In the genomic region with DNA sequence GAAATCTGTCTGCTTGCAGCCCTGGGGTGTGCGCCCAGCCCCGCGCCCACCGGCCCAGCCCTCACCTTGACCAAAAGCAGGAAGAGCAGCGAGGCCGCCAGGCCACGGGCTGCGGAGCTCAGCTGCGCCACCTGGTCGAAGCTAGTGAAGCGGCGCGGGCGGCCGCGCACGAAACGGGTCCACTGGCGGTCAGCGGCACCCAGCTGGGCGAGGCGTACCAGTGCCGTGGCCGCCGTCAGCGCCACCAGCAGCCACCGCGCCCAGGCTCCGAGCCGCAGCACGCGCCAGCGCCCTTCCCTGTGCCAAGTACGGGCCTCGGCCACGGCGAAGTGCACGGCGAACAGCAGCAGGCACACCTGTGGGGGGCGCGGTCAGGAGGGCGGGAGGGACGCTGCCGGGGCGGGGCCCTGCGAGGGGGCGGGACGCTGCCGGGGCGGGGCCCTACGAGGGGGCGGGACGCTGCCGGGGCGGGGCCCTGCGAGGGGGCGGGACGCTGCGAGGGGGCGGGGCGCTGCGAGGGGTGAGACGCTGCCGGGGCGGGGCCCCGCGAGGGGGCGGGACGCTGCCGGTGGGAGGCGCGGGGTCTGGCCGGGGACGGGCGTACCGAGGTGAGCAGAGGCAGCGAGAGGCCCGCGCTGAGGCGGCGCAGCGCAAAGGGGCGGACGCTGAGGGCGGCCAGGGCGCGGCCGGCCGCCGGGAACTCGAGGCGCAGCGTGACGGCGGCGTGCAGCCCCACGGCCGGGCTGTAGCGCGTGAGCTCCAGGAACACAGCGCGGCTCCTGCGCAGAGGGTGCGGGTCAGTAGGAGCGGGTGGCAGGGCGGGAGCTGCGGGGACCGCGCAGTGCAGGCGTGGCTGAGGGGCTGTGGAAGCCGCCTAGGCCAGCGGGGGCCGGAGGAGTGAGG, we compare ENCODE assay signal across 10 cellular contexts. TPM values are rescaled to one million over a fixed set of nuclear protein-coding genes. Genes with fewer than 3 reads are reported as not detected.
DNase-seq lines count a peak whose midpoint lies in the region; ATAC-seq and TF ChIP-seq lines count a peak whose summit lies in the region.
"Had no signal": no experiment of that assay in that cellular context is flagged by ENCODE, and none has a peak within 500 bp of the region (broad histone marks: within the 10 kb centered on the region; RNA-seq: fewer than 3 reads in every experiment).

No MANE protein-coding gene starts in this region.

- no peaks in the 10 kb centered on the region for H3K9me3 Mint-ChIP-seq in mesothelial cell of epicardium

- peak; percentile 44 for TF ChIP-seq CTCF in epithelial cell of proximal tubule (conservative IDR thresholded peaks at IDR 0.05; ENCODE audit: low read depth, low read length)
- no peak for TF ChIP-seq CTCF in mesothelial cell of epicardium (IDR thresholded peaks at IDR 0.05; ENCODE audit: unreplicated experiment)

- peak overlapping the region; percentile 43 for H3K4me3 Mint-ChIP-seq in mesothelial cell of epicardium

- H3K4me3 ChIP-seq in epithelial cell of proximal tubule (ENCODE audit: low read depth, low read length), result peak overlapping the region; percentile 36

- ATAC-seq in GM19023 (IDR thresholded peaks at IDR 0.05; ENCODE audit: unreplicated experiment) (no peak), GM19328 (IDR thresholded peaks at IDR 0.05; ENCODE audit: unreplicated experiment) (no peak), GM21360 (IDR thresholded peaks at IDR 0.05; ENCODE audit: unreplicated experiment) (no peak)

- DNase-seq in AG20443 (ENCODE audit: low spot score), result peak; percentile 85
- peak; percentile 79 for DNase-seq in NCI-H2196 (lab: John Stamatoyannopoulos, UW; ENCODE audit: unreplicated experiment)
- DNase-seq in epithelial cell of proximal tubule (ENCODE audit: low read depth), result no peak
- peak; percentile 87 to 90 for DNase-seq in mesothelial cell of epicardium (ENCODE audit: low spot score in 2 of 2, unreplicated experiment in 2 of 2)
- no peak for DNase-seq in MV-4-11 (lab: John Stamatoyannopoulos, UW)
- DNase-seq: GF-D8, NCI-H446 had no signal

- H3K27ac Mint-ChIP-seq in mesothelial cell of epicardium, result peak overlapping the region; percentile 39

- H3K4me1 Mint-ChIP-seq in mesothelial cell of epicardium, result no peaks in the 10 kb centered on the region

- no peaks in the 10 kb centered on the region for H3K27me3 Mint-ChIP-seq in mesothelial cell of epicardium (ENCODE audit: low read depth)

- peaks cover 14% of the 10 kb centered on the region for H3K36me3 Mint-ChIP-seq in mesothelial cell of epicardium

RNA-seq across cellular contexts. Expression of a gene that starts 43.3 kb away (rescaled TPM):
- total RNA-seq in epithelial cell of proximal tubule, result 30.7 and 64.1 TPM in 2 replicates
- 242 to 250 TPM (median 243 TPM) in 3 replicates for total RNA-seq in mesothelial cell of epicardium

RNA-seq across cellular contexts. Expression of a gene that starts 43.4 kb away (rescaled TPM):
- total RNA-seq in epithelial cell of proximal tubule, result 61.2 and 62.8 TPM in 2 replicates
- total RNA-seq in mesothelial cell of epicardium, result 27.6 to 31.1 TPM (median 29.7 TPM) in 3 replicates

RNA-seq across cellular contexts. Expression of a gene that starts 44.6 kb away (rescaled TPM):
- total RNA-seq in epithelial cell of proximal tubule (50.6 and 80.2 TPM in 2 replicates), mesothelial cell of epicardium (173 to 183 TPM (median 175 TPM) in 3 replicates)

RNA-seq across cellular contexts. Expression of a gene that starts 57.4 kb away (rescaled TPM):
- total RNA-seq in epithelial cell of proximal tubule (2.3 and 11.6 TPM in 2 replicates), mesothelial cell of epicardium (1.1 to 1.5 TPM (median 1.3 TPM) in 3 replicates)

Comparison
In these comparisons a context has a peak if more than half of its experiments do, and no peak if none do; other contexts are left out.
1. DNase-seq: peak in AG20443 (single experiment), NCI-H2196 (single experiment) and mesothelial cell of epicardium (2 of 2); none in epithelial cell of proximal tubule (single experiment) and MV-4-11 (single experiment).